Comparison of ENCODE assay signal across 1 cellular context in the genomic region with DNA sequence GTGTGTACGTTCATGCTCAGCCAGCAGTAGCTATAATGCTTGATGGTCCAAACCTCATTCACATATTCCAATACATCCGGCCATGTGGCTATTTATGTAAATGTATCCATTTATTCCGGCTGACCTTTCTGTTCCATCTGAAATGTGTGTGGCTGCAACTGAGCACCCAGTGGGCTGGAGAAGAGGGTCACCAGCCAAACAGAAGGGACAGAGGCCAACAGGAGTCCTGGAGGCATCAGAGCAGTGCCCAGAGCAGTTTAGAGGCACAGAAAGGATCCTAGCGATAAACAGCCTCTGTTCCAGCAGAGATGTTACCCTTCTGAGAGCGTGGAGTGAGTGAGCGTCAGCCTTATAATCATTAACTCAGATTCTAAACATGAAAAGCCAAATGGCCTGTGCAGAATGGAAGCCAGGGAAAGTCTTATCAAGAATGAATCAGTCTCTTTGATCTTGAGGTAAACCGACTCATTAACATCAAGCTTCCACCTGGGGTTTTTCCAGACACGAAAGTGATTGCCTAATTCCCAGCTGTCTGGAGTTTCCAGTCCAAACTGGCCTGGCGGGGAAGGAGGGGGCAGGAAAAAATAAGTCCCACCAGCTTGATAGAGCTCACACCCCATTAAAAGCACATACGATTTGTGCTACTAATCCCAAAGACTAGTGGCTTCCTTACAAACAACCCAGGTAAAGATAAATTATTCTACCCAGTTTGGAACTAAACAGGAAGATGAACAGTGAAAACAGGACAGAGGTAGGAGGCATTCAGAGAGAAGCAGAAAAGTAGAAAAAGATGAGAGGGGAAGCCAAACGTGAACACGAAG.
TF ChIP-seq lines count a peak whose summit lies in the region.

No MANE protein-coding gene starts in this region.

TF ChIP-seq in HepG2, 621 proteins besides CTCF, POLR2A, EP300 and RAD21 (continued from another document and continues in another):
- TF ChIP-seq UBTF (CRISPR knock-in tag; IDR thresholded peaks at IDR 0.05) = no peak
- TF ChIP-seq PREB (CRISPR knock-in tag; IDR thresholded peaks at IDR 0.05) = no peak
- no peak for TF ChIP-seq ELF4 (CRISPR knock-in tag; IDR thresholded peaks at IDR 0.05; ENCODE audit: borderline replicate concordance)
- TF ChIP-seq ZNF484 (CRISPR knock-in tag; IDR thresholded peaks at IDR 0.05; ENCODE audit: borderline replicate concordance, low read depth) = no peak
- TF ChIP-seq EED (CRISPR knock-in tag; IDR thresholded peaks at IDR 0.05) = no peak
- 0 out of 2 replicates have a peak, but pooled peaks have one; percentile 31 for TF ChIP-seq ONECUT2 (CRISPR knock-in tag; IDR thresholded peaks at IDR 0.05)
- no peak for TF ChIP-seq ZNF879 (CRISPR knock-in tag; IDR thresholded peaks at IDR 0.05)
- TF ChIP-seq ZNF501 (CRISPR knock-in tag; IDR thresholded peaks at IDR 0.05) = no peak
- TF ChIP-seq, protein P1, sequence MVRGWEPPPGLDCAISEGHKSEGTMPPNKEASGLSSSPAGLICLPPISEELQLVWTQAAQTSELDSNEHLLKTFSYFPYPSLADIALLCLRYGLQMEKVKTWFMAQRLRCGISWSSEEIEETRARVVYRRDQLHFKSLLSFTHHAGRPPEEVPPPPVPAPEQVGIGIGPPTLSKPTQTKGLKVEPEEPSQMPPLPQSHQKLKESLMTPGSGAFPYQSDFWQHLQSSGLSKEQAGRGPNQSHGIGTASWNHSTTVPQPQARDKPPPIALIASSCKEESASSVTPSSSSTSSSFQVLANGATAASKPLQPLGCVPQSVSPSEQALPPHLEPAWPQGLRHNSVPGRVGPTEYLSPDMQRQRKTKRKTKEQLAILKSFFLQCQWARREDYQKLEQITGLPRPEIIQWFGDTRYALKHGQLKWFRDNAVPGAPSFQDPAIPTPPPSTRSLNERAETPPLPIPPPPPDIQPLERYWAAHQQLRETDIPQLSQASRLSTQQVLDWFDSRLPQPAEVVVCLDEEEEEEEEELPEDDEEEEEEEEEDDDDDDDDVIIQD (CRISPR knock-in tag; IDR thresholded peaks at IDR 0.05; ENCODE audit: low read depth) = peak; percentile 88
- TF ChIP-seq, protein P2, sequence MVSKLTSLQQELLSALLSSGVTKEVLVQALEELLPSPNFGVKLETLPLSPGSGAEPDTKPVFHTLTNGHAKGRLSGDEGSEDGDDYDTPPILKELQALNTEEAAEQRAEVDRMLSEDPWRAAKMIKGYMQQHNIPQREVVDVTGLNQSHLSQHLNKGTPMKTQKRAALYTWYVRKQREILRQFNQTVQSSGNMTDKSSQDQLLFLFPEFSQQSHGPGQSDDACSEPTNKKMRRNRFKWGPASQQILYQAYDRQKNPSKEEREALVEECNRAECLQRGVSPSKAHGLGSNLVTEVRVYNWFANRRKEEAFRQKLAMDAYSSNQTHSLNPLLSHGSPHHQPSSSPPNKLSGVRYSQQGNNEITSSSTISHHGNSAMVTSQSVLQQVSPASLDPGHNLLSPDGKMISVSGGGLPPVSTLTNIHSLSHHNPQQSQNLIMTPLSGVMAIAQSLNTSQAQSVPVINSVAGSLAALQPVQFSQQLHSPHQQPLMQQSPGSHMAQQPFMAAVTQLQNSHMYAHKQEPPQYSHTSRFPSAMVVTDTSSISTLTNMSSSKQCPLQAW (CRISPR knock-in tag; IDR thresholded peaks at IDR 0.05) = peak; percentile 99
- TF ChIP-seq ZSCAN25 (CRISPR knock-in tag; IDR thresholded peaks at IDR 0.05) = 0 out of 2 replicates have a peak, but pooled peaks have one; percentile 24
- TF ChIP-seq ZNF205 (CRISPR knock-in tag; IDR thresholded peaks at IDR 0.05) = peak; percentile 91
- no peak for TF ChIP-seq ARID2 (CRISPR knock-in tag; IDR thresholded peaks at IDR 0.05; ENCODE audit: borderline replicate concordance)
- 0 out of 2 replicates have a peak, but pooled peaks have one; percentile 35 for TF ChIP-seq MYNN (CRISPR knock-in tag; IDR thresholded peaks at IDR 0.05; ENCODE audit: low read depth)
- TF ChIP-seq ZNF180 (CRISPR knock-in tag; IDR thresholded peaks at IDR 0.05; ENCODE audit: borderline replicate concordance, low read depth) = no peak
- no peak for TF ChIP-seq MBNL3 (CRISPR knock-in tag; conservative IDR thresholded peaks at IDR 0.05)
- peak; percentile 93 for TF ChIP-seq MED1 (CRISPR knock-in tag; IDR thresholded peaks at IDR 0.05)
- TF ChIP-seq ZNF788 (CRISPR knock-in tag; IDR thresholded peaks at IDR 0.05; ENCODE audit: borderline replicate concordance) = no peak; the same call in 1 of the 2 replicates
- no peak for TF ChIP-seq TCF12 (IDR thresholded peaks at IDR 0.05)
- TF ChIP-seq TCF12 (CRISPR knock-in tag; IDR thresholded peaks at IDR 0.05) = no peak
- TF ChIP-seq ZBTB8A (CRISPR knock-in tag; IDR thresholded peaks at IDR 0.05; ENCODE audit: borderline replicate concordance, low read depth) = no peak
- TF ChIP-seq ZNF547 (CRISPR knock-in tag; IDR thresholded peaks at IDR 0.05) = no peak
- TF ChIP-seq RXRB (CRISPR knock-in tag; IDR thresholded peaks at IDR 0.05; ENCODE audit: borderline replicate concordance) = peak; percentile 84
- TF ChIP-seq RARG (CRISPR knock-in tag; IDR thresholded peaks at IDR 0.05; ENCODE audit: low read depth) = no peak
- TF ChIP-seq PAWR (CRISPR knock-in tag; IDR thresholded peaks at IDR 0.05; ENCODE audit: borderline replicate concordance) = no peak
- TF ChIP-seq THAP7 (CRISPR knock-in tag; IDR thresholded peaks at IDR 0.05) = no peak
- TF ChIP-seq ATF7 (IDR thresholded peaks at IDR 0.05) = no peak
- TF ChIP-seq ATF7 (CRISPR knock-in tag; IDR thresholded peaks at IDR 0.05) = no peak
- no peak for TF ChIP-seq HNRNPL (IDR thresholded peaks at IDR 0.05; ENCODE audit: low read depth, low read length)
- TF ChIP-seq ZBTB26 (CRISPR knock-in tag; IDR thresholded peaks at IDR 0.05; ENCODE audit: borderline replicate concordance) = peak; percentile 72; the same call in 1 of the 2 replicates
- TF ChIP-seq CEBPB (IDR thresholded peaks at IDR 0.05; ENCODE audit: borderline replicate concordance, low read depth, low read length) = peak; percentile 94
- no peak for TF ChIP-seq ZNF232 (CRISPR knock-in tag; IDR thresholded peaks at IDR 0.05; ENCODE audit: borderline replicate concordance)
- TF ChIP-seq DNMT1 (CRISPR knock-in tag; IDR thresholded peaks at IDR 0.05) = no peak
- peak; percentile 61 for TF ChIP-seq TBL1XR1 (IDR thresholded peaks at IDR 0.05; ENCODE audit: borderline replicate concordance, low read length, partially characterized antibody)
- TF ChIP-seq DRAP1 (CRISPR knock-in tag; IDR thresholded peaks at IDR 0.05) = peak; percentile 63
- TF ChIP-seq ZMYM4 (CRISPR knock-in tag; IDR thresholded peaks at IDR 0.05) = peak; percentile 90
- no peak for TF ChIP-seq ZNF468 (CRISPR knock-in tag; IDR thresholded peaks at IDR 0.05)
- no peak for TF ChIP-seq RORA (CRISPR knock-in tag; IDR thresholded peaks at IDR 0.05)
- peak; percentile 86 for TF ChIP-seq ZNF331 (CRISPR knock-in tag; IDR thresholded peaks at IDR 0.05)
- no peak for TF ChIP-seq XBP1 (CRISPR knock-in tag; IDR thresholded peaks at IDR 0.05)
- no peak for TF ChIP-seq ZNF724P (CRISPR knock-in tag; IDR thresholded peaks at IDR 0.05; ENCODE audit: borderline replicate concordance)
- peak; percentile 67; the same call in 1 of the 2 replicates for TF ChIP-seq ARID4A (CRISPR knock-in tag; IDR thresholded peaks at IDR 0.05; ENCODE audit: borderline replicate concordance)
- peak; percentile 60; the same call in 1 of the 2 replicates for TF ChIP-seq ZNF230 (CRISPR knock-in tag; IDR thresholded peaks at IDR 0.05)
- no peak for TF ChIP-seq ZNF780A (CRISPR knock-in tag; IDR thresholded peaks at IDR 0.05)
- no peak for TF ChIP-seq MTA3 (CRISPR knock-in tag; IDR thresholded peaks at IDR 0.05)
- TF ChIP-seq ZMYM3 (CRISPR knock-in tag; IDR thresholded peaks at IDR 0.05) = peak; percentile 90
- TF ChIP-seq ZNF143 (CRISPR knock-in tag; IDR thresholded peaks at IDR 0.05) = no peak
- no peak for TF ChIP-seq ZNF17 (CRISPR knock-in tag; IDR thresholded peaks at IDR 0.05)
- peak; percentile 72 for TF ChIP-seq PITX1 (CRISPR knock-in tag; IDR thresholded peaks at IDR 0.05)
- 0 out of 2 replicates have a peak, but pooled peaks have one; percentile 50 for TF ChIP-seq ZSCAN29 (CRISPR knock-in tag; conservative IDR thresholded peaks at IDR 0.05)
